In the genomic region with DNA sequence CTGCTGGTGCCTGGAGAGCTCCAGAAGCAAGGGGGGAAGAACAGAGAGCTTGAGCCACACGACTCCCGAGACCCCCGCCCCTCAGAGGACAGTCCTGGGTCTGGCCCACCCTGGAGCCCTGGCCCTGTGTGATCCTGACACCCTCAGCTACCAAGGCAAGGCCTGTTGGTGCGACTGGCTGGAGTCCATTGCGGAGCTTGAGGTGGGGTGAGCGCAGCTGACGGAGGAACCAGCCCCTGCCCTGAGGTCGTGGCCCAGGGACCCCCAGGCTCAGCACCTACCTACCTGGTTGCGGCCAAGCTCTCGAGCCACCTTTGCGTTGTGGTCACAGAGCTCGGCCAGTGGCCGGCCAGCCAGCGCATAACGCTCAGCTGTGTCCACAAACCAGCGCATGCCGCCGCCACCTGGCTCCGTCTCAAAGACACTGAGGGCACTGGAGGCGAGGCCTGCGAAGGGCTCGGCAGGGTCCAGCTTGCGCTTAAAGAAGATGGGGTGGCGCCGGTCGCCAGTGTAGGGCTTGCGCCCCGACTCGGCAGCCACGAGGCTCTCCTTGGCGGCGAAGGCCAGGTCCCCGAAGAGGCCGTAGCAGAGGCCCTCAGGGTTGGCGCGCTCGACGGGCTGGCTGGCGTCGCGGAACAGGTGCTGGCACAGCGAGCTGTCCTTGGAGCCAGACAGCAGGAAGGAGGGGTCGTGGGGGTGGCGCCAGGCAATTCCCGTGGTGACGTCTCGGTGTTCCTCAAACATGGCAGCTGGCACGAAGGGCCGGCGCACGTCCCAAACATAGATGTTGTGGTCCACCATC, we compare ENCODE assay signal across 21 cellular contexts. TPM values are rescaled to one million over a fixed set of nuclear protein-coding genes. Genes with fewer than 3 reads are reported as not detected.
DNase-seq lines count a peak whose midpoint lies in the region; ATAC-seq, FAIRE-seq and TF ChIP-seq lines count a peak whose summit lies in the region.
"Had no signal": no experiment of that assay in that cellular context is flagged by ENCODE, and none has a peak within 500 bp of the region (broad histone marks: within the 10 kb centered on the region; RNA-seq: fewer than 3 reads in every experiment).

No MANE protein-coding gene starts in this region.

- no peak for TF ChIP-seq CTCF in K562 (IDR thresholded peaks at IDR 0.05 in 2 of 3, conservative IDR thresholded peaks at IDR 0.05 in 1 of 3; ENCODE audit: insufficient read depth in 2 of 3, low read depth in 1 of 3, low read length in 3 of 3)
- no peak for TF ChIP-seq CTCF in ovary (IDR thresholded peaks at IDR 0.05)

- peaks cover 24 to 93% of the 10 kb centered on the region in 2 experiments for H3K4me1 ChIP-seq in K562 (replicated peaks in 1 of 2; ENCODE audit: control insufficient read depth in 2 of 2, insufficient read depth in 2 of 2, low read length in 2 of 2)
- H3K4me1 ChIP-seq in ovary (ENCODE audit: insufficient read depth): peaks cover 29% of the 10 kb centered on the region

- intact Hi-C loops in activated CD4-positive, alpha-beta T cell treated with anti-CD3 and anti-CD28 coated beads, Interleukin-2, amount 10 ng/mL, durations not matched to agents 24 days and 14 days (cut with micrococcal nuclease): no loop called here
- intact Hi-C loops in K562 (cut with micrococcal nuclease) (no loop called here), ovary (cut with DNase I) (no loop called here)

- peaks cover 21% of the 10 kb centered on the region for H3K36me3 Mint-ChIP-seq in activated CD4-positive, alpha-beta T cell treated with anti-CD3 and anti-CD28 coated beads, Interleukin-2, amount 10 ng/mL, durations not matched to agents 24 days and 14 days (ENCODE audit: low read depth)

- ATAC-seq in K562: no peak

- TF ChIP-seq EP300 in K562 (IDR thresholded peaks at IDR 0.05; ENCODE audit: low read length): no peak
- no peak for TF ChIP-seq EP300 in ovary (IDR thresholded peaks at IDR 0.05)

- no peak for FAIRE-seq in K562 (lab: Jason Lieb, UNC)

- BruUV-seq in K562 (replicated peaks; lab: Mats Ljungman, UMichigan): no TSS peak

- TF ChIP-seq POLR2A in K562 (conservative IDR thresholded peaks at IDR 0.05) (no peak), ovary (IDR thresholded peaks at IDR 0.05) (no peak)

- H3K27me3 ChIP-seq in K562 (ENCODE audit: control insufficient read depth in 2 of 2, insufficient read depth in 2 of 2, low read length in 2 of 2) (no peaks in the 10 kb centered on the region), ovary (no peaks in the 10 kb centered on the region)
- H3K27me3 ChIP-seq: SJCRH30 had no signal

- no peak overlapping the region for H3K4me3 ChIP-seq in K562
- H3K4me3 ChIP-seq in ovary: no peak overlapping the region
- H3K4me3 ChIP-seq: SJCRH30 had no signal

- peaks cover 41% of the 10 kb centered on the region for H3K79me2 ChIP-seq in K562 (ENCODE audit: control insufficient read depth, insufficient read depth, low read length)

- POLR2A ChIA-PET in K562 (lab: Yijun Ruan, JAX): interaction anchor here (1.4 kb wide), 1 partner anchor 9 kb away, joined by 5 read pairs; no protein-coding TSS in a partner anchor

- no peak overlapping the region for H3K27ac Mint-ChIP-seq in activated CD4-positive, alpha-beta T cell treated with anti-CD3 and anti-CD28 coated beads, Interleukin-2, amount 10 ng/mL, durations not matched to agents 24 days and 14 days
- H3K27ac Mint-ChIP-seq: HFFc6 had no signal

- peaks cover 4% of the 10 kb centered on the region for H3K9me3 Mint-ChIP-seq in activated CD4-positive, alpha-beta T cell treated with anti-CD3 and anti-CD28 coated beads, Interleukin-2, amount 10 ng/mL, durations not matched to agents 24 days and 14 days
- H3K9me3 Mint-ChIP-seq: HFFc6 had no signal

- CTCF ChIA-PET in K562 (lab: Yijun Ruan, JAX; ENCODE audit: low intra/inter-chr PET ratio): no interaction called here

- no peak overlapping the region for H3K9ac ChIP-seq in K562 (ENCODE audit: insufficient read depth in 1 of 2, low read depth in 2 of 2, low read length in 2 of 2)

- no peak overlapping the region for H3K27ac ChIP-seq in K562 (ENCODE audit: extremely low read depth, low read depth, low read length)
- H3K27ac ChIP-seq in ovary: no peak overlapping the region
- H3K27ac ChIP-seq: SJCRH30 had no signal

- peaks cover 11% of the 10 kb centered on the region for H4K20me1 ChIP-seq in K562 (replicated peaks; ENCODE audit: control insufficient read depth, insufficient read depth, low read length)

- H3K4me1 Mint-ChIP-seq in activated CD4-positive, alpha-beta T cell treated with anti-CD3 and anti-CD28 coated beads, Interleukin-2, amount 10 ng/mL, durations not matched to agents 24 days and 14 days: peaks cover 17% of the 10 kb centered on the region

- H3K9me1 ChIP-seq in K562 (ENCODE audit: control insufficient read depth, insufficient read depth, low read length): peaks cover 15% of the 10 kb centered on the region

- no peaks in the 10 kb centered on the region for H3K9me3 ChIP-seq in K562 (replicated peaks; ENCODE audit: control insufficient read depth, insufficient read depth, low read depth, low read length)
- H3K9me3 ChIP-seq in ovary: no peaks in the 10 kb centered on the region
- H3K9me3 ChIP-seq: SJCRH30 had no signal

- H3K36me3 ChIP-seq in K562 (ENCODE audit: control insufficient read depth, insufficient read depth, low read length) (peaks cover 61% of the 10 kb centered on the region), ovary (no peaks in the 10 kb centered on the region)

- H3K4me2 ChIP-seq in K562 (ENCODE audit: insufficient read depth, low read length): no peak overlapping the region

- TF ChIP-seq RAD21 in K562 (CRISPR knock-in tag; conservative IDR thresholded peaks at IDR 0.05 in 1 of 2, IDR thresholded peaks at IDR 0.05 in 1 of 2): no peak

- H2AFZ ChIP-seq in K562 (ENCODE audit: low read depth, low read length): no peak overlapping the region

- H3K27me3 Mint-ChIP-seq in activated CD4-positive, alpha-beta T cell treated with anti-CD3 and anti-CD28 coated beads, Interleukin-2, amount 10 ng/mL, durations not matched to agents 24 days and 14 days: no peaks in the 10 kb centered on the region
- H3K27me3 Mint-ChIP-seq: B cell had no signal

- H3K4me3 Mint-ChIP-seq in activated CD4-positive, alpha-beta T cell treated with anti-CD3 and anti-CD28 coated beads, Interleukin-2, amount 10 ng/mL, durations not matched to agents 24 days and 14 days: peak overlapping the region; percentile 21
- H3K4me3 Mint-ChIP-seq: CD14-positive monocyte, HFFc6 had no signal

- WGBS in K562 (ENCODE audit: insufficient coverage, low coverage, missing lambda C conversion rate): 95% methylated on average over 44 of the region's 51 CpGs
- 88 to 91% (median 89%) methylated on average over 51 of the region's 51 CpGs for WGBS in ovary, 3 donors

- in situ Hi-C loops in K562 (cut with MboI): no loop called here

- no peak for DNase-seq in activated CD4-positive, alpha-beta T cell treated with anti-CD3 and anti-CD28 coated beads, Interleukin-2, amount 10 ng/mL, durations not matched to agents 24 days and 14 days
- no peak for DNase-seq in activated CD4-positive, alpha-beta T cell treated with anti-CD3 and anti-CD28 coated beads for 4 hours
- DNase-seq in RPMI8226 (peak; percentile 3), K562 (ENCODE audit: extremely low read depth in 1 of 4, low spot score in 3 of 4) (no peak), ovary (peak in 3 of 5 donors; percentile 26 to 50 (median 43)), NAMALWA (ENCODE audit: low spot score) (no peak), Ammon's horn (ENCODE audit: low spot score) (no peak)
- DNase-seq in stimulated activated naive CD4-positive, alpha-beta T cell treated with Interleukin-2 at 50 U/mL for 16 hours (lab: John Stamatoyannopoulos, UW): no peak
- DNase-seq: 8988T; DMS79; KG1; NCI-H1092 treated with DMSO at 0.1 percent for 48 hours; NCI-H1436 treated with DMSO at 0.1 percent for 48 hours; NCI-H226; NCI-H510A treated with DMSO at 0.1 percent for 48 hours; NCI-H774; NK-92 treated with Interleukin-12 subunit alpha and Interleukin-12 subunit beta, amount 100 ng/mL, for 24 hours had no signal

RNA-seq across cellular contexts. Expression of a gene that starts 2.5 kb away (rescaled TPM):
- 60.3 and 61.1 TPM in 2 replicates for total RNA-seq in activated CD4-positive, alpha-beta T cell treated with anti-CD3 and anti-CD28 coated beads, Interleukin-2, amount 10 ng/mL, durations not matched to agents 24 days and 14 days
- 18.2 and 82.3 TPM in 2 replicates for total RNA-seq in K562 (2011; cell fraction: chromatin; rRNA removed; ENCODE audit: low replicate concordance)
- total RNA-seq in K562 (2011; cell fraction: nucleolus; rRNA removed): 114 and 120 TPM in 2 replicates
- 55.7 and 56.0 TPM in 2 replicates for total RNA-seq in K562 (2011; cell fraction: nucleoplasm; rRNA removed)
- total RNA-seq in K562 (2014; rRNA removed): 48.3 and 63.8 TPM in 2 replicates
- total RNA-seq in K562 (2014; rRNA removed; fragmentation: Illumina TruSeq; extraction: Trizol): 9.6 and 15.8 TPM in 2 replicates
- 28.3 and 29.3 TPM in 2 replicates for total RNA-seq in K562 (2015; rRNA removed; fragmentation: Illumina TruSeq; extraction: Trizol)
- 50.6 and 56.6 TPM in 2 replicates for total RNA-seq in K562 (2021)
- 22.2 and 33.4 TPM in 2 replicates for polyA plus RNA-seq in K562 (2011; rRNA removed)
- 35.0 and 78.3 TPM in 2 replicates for polyA plus RNA-seq in K562 (2011; cell fraction: cytosol; rRNA removed)
- 96.4 and 165 TPM in 2 replicates for polyA plus RNA-seq in K562 (2011; cell fraction: nucleus; rRNA removed)
- polyA plus RNA-seq in K562 (2012): 52.6 and 67.7 TPM in 2 replicates
- polyA plus RNA-seq in K562 (2014; fragmentation: Illumina TruSeq; extraction: Trizol): 43.3 and 47.9 TPM in 2 replicates
- polyA plus RNA-seq in K562 (2014; fragmentation: Nextera tagmentation; extraction: Ambion mirVana): 1 to 10 TPM; 1.2 to 2.3 TPM
- polyA plus RNA-seq in K562 (2014; rRNA removed): 46.6 and 48.7 TPM in 2 replicates
- polyA minus RNA-seq in K562 (2011; rRNA and poly(A)+ RNA removed): 5.2 and 7.4 TPM in 2 replicates
- polyA minus RNA-seq in K562 (2011; cell fraction: cytosol; rRNA and poly(A)+ RNA removed): 16.1 and 16.5 TPM in 2 replicates
- polyA minus RNA-seq in K562 (2011; cell fraction: nucleus; rRNA and poly(A)+ RNA removed): 65.4 and 66.1 TPM in 2 replicates
- total RNA-seq in ovary: 10 to 100 TPM; 36.6 to 73.9 (median 64.0) TPM
- polyA plus RNA-seq in ovary: 10 to 100 TPM; 10.2 to 53.8 TPM

RNA-seq across cellular contexts. Expression of a gene that starts 3.5 kb away (rescaled TPM):
- total RNA-seq in activated CD4-positive, alpha-beta T cell treated with anti-CD3 and anti-CD28 coated beads, Interleukin-2, amount 10 ng/mL, durations not matched to agents 24 days and 14 days: 22.4 and 24.1 TPM in 2 replicates
- 7.7 and 42.2 TPM in 2 replicates for total RNA-seq in K562 (2011; cell fraction: chromatin; rRNA removed; ENCODE audit: low replicate concordance)
- total RNA-seq in K562 (2011; cell fraction: nucleolus; rRNA removed): 40.7 and 45.1 TPM in 2 replicates
- 14.7 and 16.8 TPM in 2 replicates for total RNA-seq in K562 (2011; cell fraction: nucleoplasm; rRNA removed)
- total RNA-seq in K562 (2014; rRNA removed) (4.8 and 5.3 TPM in 2 replicates), K562 (2014; rRNA removed; fragmentation: Illumina TruSeq; extraction: Trizol) (0.70 and 1.2 TPM in 2 replicates), K562 (2015; rRNA removed; fragmentation: Illumina TruSeq; extraction: Trizol) (3.4 and 5.1 TPM in 2 replicates), K562 (2021) (23.3 and 25.4 TPM in 2 replicates), ovary (10 to 100 TPM in 6 of 7 donors, 1 to 10 TPM in 1; 8.4 to 17.3 (median 13.4) TPM)
- polyA plus RNA-seq in K562 (2011; rRNA removed) (3.3 and 6.7 TPM in 2 replicates), K562 (2014; fragmentation: Illumina TruSeq; extraction: Trizol) (5.5 and 10.2 TPM in 2 replicates), K562 (2014; fragmentation: Nextera tagmentation; extraction: Ambion mirVana) (under 1 TPM; 0.08 to 0.11 TPM), K562 (2014; rRNA removed) (12.2 and 12.5 TPM in 2 replicates), ovary (10 to 100 TPM in 1 of 2 donors, under 1 TPM in 1; 0.42 to 10.3 TPM)
- polyA plus RNA-seq in K562 (2011; cell fraction: cytosol; rRNA removed): 5.5 and 12.0 TPM in 2 replicates
- 36.7 and 65.7 TPM in 2 replicates for polyA plus RNA-seq in K562 (2011; cell fraction: nucleus; rRNA removed)
- 14.6 and 20.0 TPM in 2 replicates for polyA plus RNA-seq in K562 (2012)
- polyA minus RNA-seq in K562 (2011; rRNA and poly(A)+ RNA removed): 2.7 and 3.3 TPM in 2 replicates
- polyA minus RNA-seq in K562 (2011; cell fraction: cytosol; rRNA and poly(A)+ RNA removed): 7.6 and 11.2 TPM in 2 replicates
- 14.4 and 18.2 TPM in 2 replicates for polyA minus RNA-seq in K562 (2011; cell fraction: nucleus; rRNA and poly(A)+ RNA removed)

RNA-seq across cellular contexts. Expression of a gene that starts 6.5 kb away (rescaled TPM):
- total RNA-seq in activated CD4-positive, alpha-beta T cell treated with anti-CD3 and anti-CD28 coated beads, Interleukin-2, amount 10 ng/mL, durations not matched to agents 24 days and 14 days: 90.2 and 93.8 TPM in 2 replicates
- total RNA-seq in K562 (2011; cell fraction: chromatin; rRNA removed; ENCODE audit: low replicate concordance): 38.7 and 156 TPM in 2 replicates
- 192 and 203 TPM in 2 replicates for total RNA-seq in K562 (2011; cell fraction: nucleolus; rRNA removed)
- 62.0 and 88.9 TPM in 2 replicates for total RNA-seq in K562 (2011; cell fraction: nucleoplasm; rRNA removed)
- total RNA-seq in K562 (2014; rRNA removed): 251 and 276 TPM in 2 replicates
- total RNA-seq in K562 (2014; rRNA removed; fragmentation: Illumina TruSeq; extraction: Trizol): 65.4 and 88.2 TPM in 2 replicates
- 147 and 168 TPM in 2 replicates for total RNA-seq in K562 (2015; rRNA removed; fragmentation: Illumina TruSeq; extraction: Trizol)
- total RNA-seq in K562 (2021): 191 and 213 TPM in 2 replicates
- polyA plus RNA-seq in K562 (2011; rRNA removed): 114 TPM in 2 replicates
- 94.5 and 181 TPM in 2 replicates for polyA plus RNA-seq in K562 (2011; cell fraction: cytosol; rRNA removed)
- 195 and 305 TPM in 2 replicates for polyA plus RNA-seq in K562 (2011; cell fraction: nucleus; rRNA removed)
- 87.2 and 101 TPM in 2 replicates for polyA plus RNA-seq in K562 (2012)
- 152 and 188 TPM in 2 replicates for polyA plus RNA-seq in K562 (2014; fragmentation: Illumina TruSeq; extraction: Trizol)
- polyA plus RNA-seq in K562 (2014; fragmentation: Nextera tagmentation; extraction: Ambion mirVana): 10 to 100 TPM; 10.6 to 27.7 TPM
- polyA plus RNA-seq in K562 (2014; rRNA removed): 193 and 200 TPM in 2 replicates
- 22.1 and 33.0 TPM in 2 replicates for polyA minus RNA-seq in K562 (2011; rRNA and poly(A)+ RNA removed)
- 41.4 and 45.7 TPM in 2 replicates for polyA minus RNA-seq in K562 (2011; cell fraction: cytosol; rRNA and poly(A)+ RNA removed)
- polyA minus RNA-seq in K562 (2011; cell fraction: nucleus; rRNA and poly(A)+ RNA removed): 57.6 and 61.8 TPM in 2 replicates
- total RNA-seq in ovary: 100 to 1,000 TPM in 4 of 7 donors, 10 to 100 TPM in 3; 72.3 to 115 (median 102) TPM
- polyA plus RNA-seq in ovary: 100 to 1,000 TPM in 1 of 2 donors, 10 to 100 TPM in 1; 20.1 to 107 TPM

RNA-seq across cellular contexts. Expression of a gene that starts 11.2 kb away (rescaled TPM):
- total RNA-seq in activated CD4-positive, alpha-beta T cell treated with anti-CD3 and anti-CD28 coated beads, Interleukin-2, amount 10 ng/mL, durations not matched to agents 24 days and 14 days: 1.1 and 1.2 TPM in 2 replicates
- total RNA-seq in K562 (2011; cell fraction: chromatin; rRNA removed; ENCODE audit: low replicate concordance): 4.0 and 18.2 TPM in 2 replicates
- total RNA-seq in K562 (2011; cell fraction: nucleolus; rRNA removed): 16.8 and 19.9 TPM in 2 replicates
- total RNA-seq in K562 (2011; cell fraction: nucleoplasm; rRNA removed): 6.3 and 7.2 TPM in 2 replicates
- total RNA-seq in K562 (2014; rRNA removed) (2.7 and 3.9 TPM in 2 replicates), K562 (2014; rRNA removed; fragmentation: Illumina TruSeq; extraction: Trizol) (0.11 TPM in 1 of 2 replicates, not detected in the other), K562 (2015; rRNA removed; fragmentation: Illumina TruSeq; extraction: Trizol) (0.79 and 0.94 TPM in 2 replicates), K562 (2021) (3.6 and 4.0 TPM in 2 replicates), ovary (1 to 10 TPM in 6 of 7 donors, under 1 TPM in 1; 0.50 to 4.3 (median 1.4) TPM)
- polyA plus RNA-seq in K562 (2011; rRNA removed) (1.7 and 3.5 TPM in 2 replicates), K562 (2014; fragmentation: Illumina TruSeq; extraction: Trizol) (0.55 and 1.1 TPM in 2 replicates), K562 (2014; fragmentation: Nextera tagmentation; extraction: Ambion mirVana) (under 1 TPM in 1 of 2 experiments, not detected in 1; 0.03 TPM), K562 (2014; rRNA removed) (3.4 and 5.6 TPM in 2 replicates), ovary (under 1 TPM in 1 of 2 donors, not detected in 1; 0.80 TPM)
- 2.9 and 8.6 TPM in 2 replicates for polyA plus RNA-seq in K562 (2011; cell fraction: cytosol; rRNA removed)
- 36.3 and 53.0 TPM in 2 replicates for polyA plus RNA-seq in K562 (2011; cell fraction: nucleus; rRNA removed)
- 2.4 and 6.7 TPM in 2 replicates for polyA plus RNA-seq in K562 (2012)
- 0.15 and 0.39 TPM in 2 replicates for polyA minus RNA-seq in K562 (2011; rRNA and poly(A)+ RNA removed)
- 1.2 TPM in 1 of 2 replicates, not detected in the other for polyA minus RNA-seq in K562 (2011; cell fraction: cytosol; rRNA and poly(A)+ RNA removed)
- polyA minus RNA-seq in K562 (2011; cell fraction: nucleus; rRNA and poly(A)+ RNA removed): 3.2 and 5.4 TPM in 2 replicates
- polyA plus RNA-seq: CD14-positive monocyte had no signal

RNA-seq across cellular contexts. Expression of a gene that starts 18.7 kb away (rescaled TPM):
- 172 and 183 TPM in 2 replicates for total RNA-seq in activated CD4-positive, alpha-beta T cell treated with anti-CD3 and anti-CD28 coated beads, Interleukin-2, amount 10 ng/mL, durations not matched to agents 24 days and 14 days
- 214 and 929 TPM in 2 replicates for total RNA-seq in K562 (2011; cell fraction: chromatin; rRNA removed; ENCODE audit: low replicate concordance)
- total RNA-seq in K562 (2011; cell fraction: nucleolus; rRNA removed): 1,026 and 1,077 TPM in 2 replicates
- 329 and 385 TPM in 2 replicates for total RNA-seq in K562 (2011; cell fraction: nucleoplasm; rRNA removed)
- total RNA-seq in K562 (2014; rRNA removed) (116 and 158 TPM in 2 replicates), K562 (2014; rRNA removed; fragmentation: Illumina TruSeq; extraction: Trizol) (18.6 and 26.7 TPM in 2 replicates), K562 (2015; rRNA removed; fragmentation: Illumina TruSeq; extraction: Trizol) (83.6 and 87.9 TPM in 2 replicates), K562 (2021) (267 TPM in 2 replicates), ovary (100 to 1,000 TPM in 1 of 7 donors, 10 to 100 TPM in 6; 44.6 to 100 (median 80.6) TPM)
- polyA plus RNA-seq in K562 (2011; rRNA removed) (118 and 173 TPM in 2 replicates), K562 (2014; fragmentation: Illumina TruSeq; extraction: Trizol) (112 and 139 TPM in 2 replicates), K562 (2014; fragmentation: Nextera tagmentation; extraction: Ambion mirVana) (1 to 10 TPM; 5.0 to 6.8 TPM), K562 (2014; rRNA removed) (373 and 378 TPM in 2 replicates), ovary (10 to 100 TPM; 11.6 to 96.6 TPM)
- polyA plus RNA-seq in K562 (2011; cell fraction: cytosol; rRNA removed): 121 and 296 TPM in 2 replicates
- 1,454 and 2,407 TPM in 2 replicates for polyA plus RNA-seq in K562 (2011; cell fraction: nucleus; rRNA removed)
- 192 and 214 TPM in 2 replicates for polyA plus RNA-seq in K562 (2012)
- polyA minus RNA-seq in K562 (2011; rRNA and poly(A)+ RNA removed): 14.4 and 20.6 TPM in 2 replicates
- polyA minus RNA-seq in K562 (2011; cell fraction: cytosol; rRNA and poly(A)+ RNA removed): 48.0 and 67.2 TPM in 2 replicates
- 214 and 219 TPM in 2 replicates for polyA minus RNA-seq in K562 (2011; cell fraction: nucleus; rRNA and poly(A)+ RNA removed)

Comparison
In these comparisons a context has a peak if more than half of its experiments do, and no peak if none do; other contexts are left out.
1. DNase-seq: peak in RPMI8226 (single experiment) and ovary (3 of 5); none in activated CD4-positive, alpha-beta T cell treated with anti-CD3 and anti-CD28 coated beads, Interleukin-2, amount 10 ng/mL, durations not matched to agents 24 days and 14 days (single experiment), activated CD4-positive, alpha-beta T cell treated with anti-CD3 and anti-CD28 coated beads for 4 hours (0 of 2), K562 (0 of 4), NAMALWA (single experiment), Ammon's horn (single experiment) and stimulated activated naive CD4-positive, alpha-beta T cell treated with Interleukin-2 at 50 U/mL for 16 hours (single experiment).